In the genomic region with DNA sequence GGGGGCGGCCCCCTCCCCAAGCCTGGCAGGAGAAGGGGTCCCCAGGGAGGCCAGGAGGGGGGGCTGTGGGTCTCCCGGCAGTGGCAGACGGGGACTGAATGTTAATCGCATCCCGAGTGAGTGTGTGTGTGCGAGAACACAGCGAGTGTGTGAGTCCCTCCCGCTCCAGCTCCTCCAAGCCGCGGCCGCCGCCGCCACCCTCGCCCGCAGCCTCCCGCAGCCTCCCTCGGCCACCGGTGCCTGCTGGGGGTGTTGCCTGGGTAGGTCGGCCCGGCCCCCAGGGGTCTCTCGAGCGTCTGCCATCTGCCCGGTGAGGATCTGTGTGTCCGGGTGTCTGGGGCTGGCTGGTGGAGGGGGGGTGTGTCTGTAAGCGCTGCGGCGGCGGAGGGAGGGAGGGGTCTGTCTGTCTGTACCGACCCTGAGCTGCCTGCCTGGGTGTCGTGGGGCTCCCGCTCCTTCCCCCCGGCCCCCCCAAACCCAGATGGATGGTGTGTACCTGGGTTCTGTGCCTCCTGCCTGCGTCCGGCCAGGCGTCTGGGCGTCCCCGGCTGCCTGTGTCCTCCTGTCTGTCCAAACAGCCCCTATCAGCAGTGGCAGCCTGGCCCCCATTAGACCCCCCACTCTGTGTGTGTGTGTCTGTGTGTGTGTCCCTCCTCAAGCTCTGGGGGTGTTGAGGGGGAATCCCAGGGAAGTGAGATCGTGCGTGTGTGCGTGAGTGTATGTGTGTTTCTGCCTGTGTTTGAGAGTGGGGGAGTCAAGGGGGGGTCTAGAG, we compare ENCODE assay signal across 8 cellular contexts. TPM values are rescaled to one million over a fixed set of nuclear protein-coding genes. Genes with fewer than 3 reads are reported as not detected.
DNase-seq lines count a peak whose midpoint lies in the region; ATAC-seq and TF ChIP-seq lines count a peak whose summit lies in the region.

Gene GRIN2D (plus strand): TSS at position 110 of the 772 bp plus-strand sequence. CDS start 4,725 bp downstream, outside the sequence.

- TF ChIP-seq CTCF in hepatocyte (IDR thresholded peaks at IDR 0.05; ENCODE audit: poor library complexity) (peak; percentile 6), lower leg skin (IDR thresholded peaks at IDR 0.05) (no peak)

- H3K4me2 ChIP-seq in GM23248 (ENCODE audit: unreplicated experiment) (peak within 1 kb of the TSS; percentile 76), hepatocyte (peak within 1 kb of the TSS; percentile 95)

- H3K79me2 ChIP-seq in GM23248 (ENCODE audit: insufficient read depth) (peaks cover 30% of the 10 kb centered on the region), hepatocyte (peaks cover 22% of the 10 kb centered on the region)

- peak; percentile 24 for DNase-seq in ACHN
- DNase-seq in GM23248 = peak; percentile 68
- peak; percentile 31 for DNase-seq in activated CD4-positive, alpha-beta T cell treated with anti-CD3 and anti-CD28 coated beads, Interleukin-2, amount 50 U/mL, for 1 hour
- DNase-seq in hepatocyte (ENCODE audit: low spot score) = peak; percentile 64
- no peak for DNase-seq in posterior vena cava (ENCODE audit: low spot score)
- no peak for DNase-seq in T1000 (lab: John Stamatoyannopoulos, UW)
- DNase-seq in lower leg skin (ENCODE audit: low spot score in 2 of 2) = no peak

- peaks cover 3% of the 10 kb centered on the region; the same call in 1 of the 2 replicates for H3K27me3 ChIP-seq in GM23248 (replicated peaks; ENCODE audit: insufficient read depth)
- peaks cover 50% of the 10 kb centered on the region for H3K27me3 ChIP-seq in hepatocyte

- no peak for TF ChIP-seq POLR2A in lower leg skin (IDR thresholded peaks at IDR 0.05)

- H3K27ac ChIP-seq in GM23248 (no peak within 1 kb of the TSS), hepatocyte (no peak within 1 kb of the TSS)

- H3K4me1 ChIP-seq in GM23248 (ENCODE audit: insufficient read depth) = peaks cover 11% of the 10 kb centered on the region
- H3K4me1 ChIP-seq in hepatocyte (ENCODE audit: insufficient read depth) = peaks cover 38% of the 10 kb centered on the region

- peaks cover 11% of the 10 kb centered on the region for H3F3A ChIP-seq in GM23248 (ENCODE audit: insufficient read depth)

- in situ Hi-C loops in ACHN (cut with HindIII; ENCODE audit: low pct_ligation_motif_present, low pct_unique_long_range_greater_than_20kb, low sequenced_read_pairs) (no loop called here), GM23248 (cut with MboI) (no loop called here)

- peak within 1 kb of the TSS; percentile 60 for H3K4me3 ChIP-seq in GM23248
- H3K4me3 ChIP-seq in hepatocyte = peak within 1 kb of the TSS; percentile 45
- H3K4me3 ChIP-seq in lower leg skin (ENCODE audit: low read depth, poor library complexity, severe bottlenecking) = no peak within 1 kb of the TSS

- peak within 1 kb of the TSS; percentile 45; the same call in 1 of the 2 replicates for H3K9ac ChIP-seq in GM23248

- no peaks in the 10 kb centered on the region for H4K20me1 ChIP-seq in GM23248 (ENCODE audit: insufficient read depth)
- no peaks in the 10 kb centered on the region for H4K20me1 ChIP-seq in hepatocyte (ENCODE audit: insufficient read depth, poor library complexity, severe bottlenecking)

- ATAC-seq in HG03571 (IDR thresholded peaks at IDR 0.05; ENCODE audit: unreplicated experiment) = no peak

- H2AFZ ChIP-seq in GM23248 = peak within 1 kb of the TSS; percentile 20; the same call in 1 of the 2 replicates
- H2AFZ ChIP-seq in hepatocyte = peak within 1 kb of the TSS; percentile 49

- H3K9me3 ChIP-seq in GM23248 (ENCODE audit: low read depth) = no peaks in the 10 kb centered on the region
- H3K9me3 ChIP-seq in hepatocyte (ENCODE audit: low read depth) = no peaks in the 10 kb centered on the region

- intact Hi-C loops in posterior vena cava (cut with DNase I) (no loop called here), lower leg skin (cut with DNase I; ENCODE audit: low total_unique reads) (no loop called here)

- 2 to 6% methylated on average over 28 to 40 of the region's 40 CpGs for WGBS in GM23248 (ENCODE audit: low coverage in 1 of 2, low lambda C conversion rate in 2 of 2, missing lambda C conversion rate in 2 of 2), 2 experiments
- WGBS in hepatocyte (ENCODE audit: low lambda C conversion rate, missing lambda C conversion rate) = 4% methylated on average over 15 of the region's 40 CpGs
- 1 to 5% methylated on average over 11 to 25 of the region's 40 CpGs for WGBS in lower leg skin, 2 donors

- H3K9me2 ChIP-seq in GM23248 (ENCODE audit: insufficient read depth) (no peaks in the 10 kb centered on the region), hepatocyte (replicated peaks; ENCODE audit: insufficient read depth) (no peaks in the 10 kb centered on the region)

- no peaks in the 10 kb centered on the region for H3K36me3 ChIP-seq in GM23248 (ENCODE audit: low read depth)
- no peaks in the 10 kb centered on the region for H3K36me3 ChIP-seq in hepatocyte (replicated peaks; ENCODE audit: insufficient read depth, low read depth)

RNA-seq across cellular contexts. Expression of gene GRIN2D, which starts in this region (rescaled TPM):
- total RNA-seq in GM23248 (2014; rRNA removed; shearing (Covaris generic)) = 0.54 and 0.76 TPM in 2 replicates
- polyA plus RNA-seq in GM23248 (2016; fragmentation: Nextera tagmentation; extraction: Ambion mirVana) = 0.10 and 0.22 TPM in 2 replicates
- total RNA-seq in hepatocyte = 0.40 and 1.00 TPM in 2 replicates
- 2.1 and 2.7 TPM in 2 replicates for polyA plus RNA-seq in hepatocyte
- total RNA-seq in posterior vena cava = 1 to 10 TPM in 1 of 2 donors, under 1 TPM in 1; 0.71 to 2.3 TPM
- total RNA-seq in lower leg skin = under 1 TPM; 0.17 to 0.47 (median 0.42) TPM

Comparison
In these comparisons a context has a peak if more than half of its experiments do, and no peak if none do; other contexts are left out.
1. Peak in DNase-seq, H3K4me3 ChIP-seq, H3K9ac ChIP-seq and H3K4me2 ChIP-seq in GM23248; RNA of the gene not detected or under 1 TPM.
2. DNase-seq: peak in ACHN (single experiment), activated CD4-positive, alpha-beta T cell treated with anti-CD3 and anti-CD28 coated beads, Interleukin-2, amount 50 U/mL, for 1 hour (single experiment) and hepatocyte (single experiment); none in posterior vena cava (single experiment), T1000 (single experiment) and lower leg skin (0 of 2).